ENCODE assay signal across 18 cellular contexts in the genomic region with DNA sequence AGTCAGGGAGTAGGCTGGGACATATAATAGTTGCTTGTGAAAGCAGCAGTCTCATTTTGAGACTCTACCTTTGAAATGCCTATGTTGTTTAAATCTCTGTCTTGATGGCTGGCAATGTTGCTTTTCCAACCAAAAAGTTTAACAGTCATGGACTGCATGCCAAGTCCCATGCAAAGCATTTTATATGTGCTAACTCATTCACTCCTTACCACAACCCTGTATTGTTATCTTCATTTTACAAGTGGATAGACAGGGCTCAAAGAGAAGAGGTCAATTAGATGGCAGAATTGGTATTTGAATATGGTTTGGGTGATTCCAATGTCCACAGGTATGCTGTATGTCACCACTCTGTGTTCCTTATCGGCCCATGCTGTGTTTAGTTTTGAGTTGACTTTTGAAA.
DNase-seq lines count a peak whose midpoint lies in the region; ATAC-seq, FAIRE-seq and TF ChIP-seq lines count a peak whose summit lies in the region.
"Had no signal": no experiment of that assay in that cellular context is flagged by ENCODE, and none has a peak within 500 bp of the region (broad histone marks: within the 10 kb centered on the region; RNA-seq: fewer than 3 reads in every experiment).

No MANE protein-coding gene starts in this region.

- DNase-seq in H54 (ENCODE audit: insufficient read length, low spot score) (no peak), astrocyte of the hippocampus (ENCODE audit: low read depth, low spot score) (peak; percentile 58), colonic mucosa (no peak), NCI-H1417 treated with DMSO at 0.1 percent for 48 hours (lab: John Stamatoyannopoulos, UW) (no peak), Karpas-422 (no peak)
- DNase-seq: BE2C; C1 segment of cervical spinal cord; CD4-positive, CD25-positive, alpha-beta regulatory T cell; CD8-positive, alpha-beta memory T cell; COR-L47; GDM1; GOT3; H9 had no signal

- no peaks in the 10 kb centered on the region for H3K79me2 ChIP-seq in Karpas-422 (ENCODE audit: low read length)

- H3K4me3 Mint-ChIP-seq in nephron: no peak overlapping the region
- H3K4me3 Mint-ChIP-seq: CD4-positive, CD25-positive, alpha-beta regulatory T cell; CD8-positive, alpha-beta memory T cell; H9 had no signal

- H3K27ac ChIP-seq in gastroesophageal sphincter: no peak overlapping the region
- H3K27ac ChIP-seq in colonic mucosa: no peak overlapping the region
- H3K27ac ChIP-seq in Karpas-422 (ENCODE audit: low read length): no peak overlapping the region

- H3K4me1 Mint-ChIP-seq in nephron: peaks cover 38% of the 10 kb centered on the region
- H3K4me1 Mint-ChIP-seq: CD4-positive, CD25-positive, alpha-beta regulatory T cell; CD8-positive, alpha-beta memory T cell had no signal

- H3K27me3 ChIP-seq in gastroesophageal sphincter (no peaks in the 10 kb centered on the region), colonic mucosa (no peaks in the 10 kb centered on the region), Karpas-422 (ENCODE audit: low read length) (no peaks in the 10 kb centered on the region)
- H3K27me3 ChIP-seq: BE2C had no signal

- no peak overlapping the region for H3K4me2 ChIP-seq in Karpas-422 (ENCODE audit: low read depth, low read length, poor library complexity, severe bottlenecking)

- H3K4me1 ChIP-seq in gastroesophageal sphincter: no peaks in the 10 kb centered on the region
- H3K4me1 ChIP-seq in colonic mucosa: no peaks in the 10 kb centered on the region
- no peaks in the 10 kb centered on the region for H3K4me1 ChIP-seq in Karpas-422 (ENCODE audit: low read length)
- H3K4me1 ChIP-seq: BE2C had no signal

- no peaks in the 10 kb centered on the region for H3K36me3 ChIP-seq in gastroesophageal sphincter
- H3K36me3 ChIP-seq in colonic mucosa: no peaks in the 10 kb centered on the region
- no peaks in the 10 kb centered on the region for H3K36me3 ChIP-seq in Karpas-422 (ENCODE audit: insufficient read depth, low read length)
- H3K36me3 ChIP-seq: BE2C had no signal

- TF ChIP-seq CTCF in nephron (IDR thresholded peaks at IDR 0.05; ENCODE audit: unreplicated experiment in 3 of 3): no peak
- TF ChIP-seq CTCF in gastroesophageal sphincter (IDR thresholded peaks at IDR 0.05): no peak
- no peak for TF ChIP-seq CTCF in colonic mucosa (IDR thresholded peaks at IDR 0.05)

- no peaks in the 10 kb centered on the region for H3K9me3 ChIP-seq in gastroesophageal sphincter
- no peaks in the 10 kb centered on the region for H3K9me3 ChIP-seq in colonic mucosa
- no peaks in the 10 kb centered on the region for H3K9me3 ChIP-seq in Karpas-422 (ENCODE audit: low read length)
- H3K9me3 ChIP-seq: BE2C had no signal

- H3K36me3 Mint-ChIP-seq in nephron (ENCODE audit: low read depth): no peaks in the 10 kb centered on the region
- H3K36me3 Mint-ChIP-seq: CD4-positive, CD25-positive, alpha-beta regulatory T cell; CD8-positive, alpha-beta memory T cell had no signal

- H3K27ac Mint-ChIP-seq in nephron: peak overlapping the region; percentile 23 to 84 (median 84)
- H3K27ac Mint-ChIP-seq: CD4-positive, CD25-positive, alpha-beta regulatory T cell; CD8-positive, alpha-beta memory T cell; H9 had no signal

- H3K9ac ChIP-seq in colonic mucosa (ENCODE audit: low read depth in 2 of 2, low read length in 2 of 2): no peak overlapping the region
- no peak overlapping the region for H3K9ac ChIP-seq in Karpas-422 (ENCODE audit: low read length)

- TF ChIP-seq EP300 in gastroesophageal sphincter (IDR thresholded peaks at IDR 0.05): no peak

- H3K4me3 ChIP-seq in gastroesophageal sphincter (no peak overlapping the region), colonic mucosa (no peak overlapping the region), Karpas-422 (ENCODE audit: low read length) (no peak overlapping the region)

- H4K20me1 ChIP-seq in Karpas-422 (ENCODE audit: insufficient read depth, low read depth, low read length): no peaks in the 10 kb centered on the region

- no peak for TF ChIP-seq POLR2A in H54 (IDR thresholded peaks at IDR 0.05; ENCODE audit: low read depth, low read length)
- TF ChIP-seq POLR2A in gastroesophageal sphincter (IDR thresholded peaks at IDR 0.05): no peak

- no peak for ATAC-seq in gastroesophageal sphincter
- ATAC-seq: HepG2 had no signal

- H2AFZ ChIP-seq in Karpas-422 (ENCODE audit: low read length): no peak overlapping the region

- H3K27me3 Mint-ChIP-seq in nephron (ENCODE audit: low read depth): no peaks in the 10 kb centered on the region

- intact Hi-C loops in colonic mucosa (cut with DNase I): no loop called here

- 100% methylated on average over 1 of the region's 1 CpG; no CpG with 5 or more reads in 1 of the 2 donors for WGBS in gastroesophageal sphincter (ENCODE audit: low coverage in 1 of 2), 2 donors

- peak; percentile 6 for FAIRE-seq in H54 (lab: Jason Lieb, UNC)
- FAIRE-seq: GM12892, GM18507, HepG2 had no signal

- no peaks in the 10 kb centered on the region for H3K9me2 ChIP-seq in Karpas-422 (replicated peaks; ENCODE audit: insufficient read depth, low read length)

- H3K9me3 Mint-ChIP-seq in nephron: no peaks in the 10 kb centered on the region
